Comparison of ENCODE assay signal across 15 cellular contexts in genomic region chr10:87531908-87532622, GRCh38. TPM values are rescaled to one million over a fixed set of nuclear protein-coding genes. Genes with fewer than 3 reads are reported as not detected.
DNase-seq lines count a peak whose midpoint lies in the region; ATAC-seq and TF ChIP-seq lines count a peak whose summit lies in the region.
"Had no signal": no experiment of that assay in that cellular context is flagged by ENCODE, and none has a peak within 500 bp of the region (broad histone marks: within the 10 kb centered on the region; RNA-seq: fewer than 3 reads in every experiment).

No MANE protein-coding gene starts in this region.

- DNase-seq in MG63, result peak; percentile 67
- no peak for DNase-seq in colonic mucosa
- DNase-seq in iris pigment epithelial cell (ENCODE audit: low read depth), result peak; percentile 95
- DNase-seq in activated T-cell treated with anti-CD3 and anti-CD28 coated beads, Interleukin-2, amount 50 U/mL, for 1 hour, result no peak
- DNase-seq in ecto neural progenitor cell (ENCODE audit: low spot score), result no peak
- DNase-seq: activated CD4-positive, alpha-beta memory T cell treated with anti-CD3 and anti-CD28 coated beads for 36 hours; activated naive CD8-positive, alpha-beta T cell treated with anti-CD3 and anti-CD28 coated beads for 36 hours; Calu3; NCI-H1105; NCI-H82; posterior cingulate gyrus had no signal

- H3K36me3 ChIP-seq in MG63, result peaks cover 11% of the 10 kb centered on the region; the same call in 1 of the 2 replicates
- H3K36me3 ChIP-seq in colonic mucosa, result no peaks in the 10 kb centered on the region
- peaks cover 0 to 9% (median 8%) of the 10 kb centered on the region in 5 donors for H3K36me3 ChIP-seq in subcutaneous abdominal adipose tissue (ENCODE audit: control insufficient read depth in 5 of 5, insufficient read depth in 5 of 5, low read length in 5 of 5)

- H3K27ac ChIP-seq in colonic mucosa, result peak overlapping the region; percentile 12
- H3K27ac ChIP-seq in subcutaneous abdominal adipose tissue (ENCODE audit: low read depth, low read length), result peak overlapping the region; percentile 25
- H3K27ac ChIP-seq: epithelial cell of prostate had no signal

- ATAC-seq in HG02884 (IDR thresholded peaks at IDR 0.05; ENCODE audit: unreplicated experiment), result no peak
- no peak for ATAC-seq in GM19328 (IDR thresholded peaks at IDR 0.05; ENCODE audit: unreplicated experiment)

- H3K4me3 ChIP-seq in MG63, result no peak overlapping the region
- no peak overlapping the region for H3K4me3 ChIP-seq in colonic mucosa
- no peak overlapping the region for H3K4me3 ChIP-seq in subcutaneous abdominal adipose tissue (ENCODE audit: low read depth in 1 of 5, low read length in 5 of 5)

- no peak overlapping the region for H3K9ac ChIP-seq in colonic mucosa (ENCODE audit: low read depth in 2 of 2, low read length in 2 of 2)
- peak overlapping the region in 2 of 5 donors; percentile 25 to 26 for H3K9ac ChIP-seq in subcutaneous abdominal adipose tissue (ENCODE audit: low read length in 5 of 5)

- intact Hi-C loops in colonic mucosa (cut with DNase I), result loop anchor here (5.0 to 10.0 kb wide), 2 partner anchors 123 to 205 kb away; partner anchors contain the start of gene PAPSS2

- H3K9me3 ChIP-seq in MG63, result peaks cover 2% of the 10 kb centered on the region; the same call in 1 of the 2 replicates
- no peaks in the 10 kb centered on the region for H3K9me3 ChIP-seq in colonic mucosa
- H3K9me3 ChIP-seq in subcutaneous abdominal adipose tissue (ENCODE audit: control insufficient read depth in 5 of 5, low read length in 5 of 5), result peaks cover 0 to 5% (median 0%) of the 10 kb centered on the region in 5 donors

- TF ChIP-seq CTCF in colonic mucosa (IDR thresholded peaks at IDR 0.05), result no peak

- no peaks in the 10 kb centered on the region for H3K4me1 ChIP-seq in colonic mucosa
- peaks cover 0 to 15% (median 4%) of the 10 kb centered on the region in 5 donors for H3K4me1 ChIP-seq in subcutaneous abdominal adipose tissue (ENCODE audit: control insufficient read depth in 5 of 5, insufficient read depth in 5 of 5, low read length in 5 of 5)

- H3K27me3 ChIP-seq in MG63 (no peaks in the 10 kb centered on the region), colonic mucosa (no peaks in the 10 kb centered on the region), subcutaneous abdominal adipose tissue (ENCODE audit: control insufficient read depth in 5 of 5, insufficient read depth in 4 of 5, low read length in 5 of 5) (no peaks in the 10 kb centered on the region)

RNA-seq across cellular contexts. Expression of gene MINPP1, which starts 27.4 kb away (rescaled TPM):
- 20.4 and 48.0 TPM in 2 replicates for total RNA-seq in MG63 (2014; rRNA removed; shearing (Covaris generic); ENCODE audit: low replicate concordance)
- 10 to 100 TPM; 19.7 to 24.0 TPM for total RNA-seq in colonic mucosa

Comparison
In these comparisons a context has a peak if more than half of its experiments do, and no peak if none do; other contexts are left out.
1. DNase-seq: peak in MG63 (single experiment) and iris pigment epithelial cell (single experiment); none in colonic mucosa (single experiment), activated T-cell treated with anti-CD3 and anti-CD28 coated beads, Interleukin-2, amount 50 U/mL, for 1 hour (single experiment) and ecto neural progenitor cell (single experiment).